Comparison of ENCODE assay signal across 1 cellular context in genomic region chr4:141307241-141307689, GRCh38.
A peak's percentile ranks its signal among the peaks of the same experiment; 100 is the strongest.
TF ChIP-seq lines count a peak whose summit lies in the region.

No MANE protein-coding gene starts in this region.

TF ChIP-seq in GM12878, 131 proteins besides CTCF, POLR2A, EP300 and RAD21 (continued from another document and continues in another):
- TF ChIP-seq RELB (IDR thresholded peaks at IDR 0.05; ENCODE audit: low read depth) (peak; percentile 88), DPF2 (IDR thresholded peaks at IDR 0.05) (peak; percentile 95), NRF1 (conservative IDR thresholded peaks at IDR 0.05; ENCODE audit: low read depth, low read length) (no peak; the same call in 1 of the 2 replicates), KLF5 (IDR thresholded peaks at IDR 0.05; ENCODE audit: partially characterized antibody) (no peak), NR2C1 (IDR thresholded peaks at IDR 0.05) (no peak), IRF3 (IDR thresholded peaks at IDR 0.05) (no peak), WRNIP1 (IDR thresholded peaks at IDR 0.05; ENCODE audit: borderline replicate concordance, low read depth, low read length) (peak; percentile 88; the same call in 1 of the 2 replicates), EZH2 (IDR thresholded peaks at IDR 0.05; ENCODE audit: borderline replicate concordance, control insufficient read depth, low read depth, low read length) (no peak), PAX8 (IDR thresholded peaks at IDR 0.05) (no peak), SMARCA5 (IDR thresholded peaks at IDR 0.05) (peak; percentile 44; the same call in 1 of the 2 replicates), ELK1 (IDR thresholded peaks at IDR 0.05; ENCODE audit: low read depth, low read length) (no peak), EED (IDR thresholded peaks at IDR 0.05; ENCODE audit: low read depth) (peak; percentile 87), FOXK2 (IDR thresholded peaks at IDR 0.05) (no peak), MYB (IDR thresholded peaks at IDR 0.05; ENCODE audit: borderline replicate concordance, low read depth, low read length) (0 out of 2 replicates have a peak, but pooled peaks have one; percentile 49), ZNF622 (IDR thresholded peaks at IDR 0.05) (no peak), SRF (IDR thresholded peaks at IDR 0.05; ENCODE audit: low read depth in 2 of 2, low read length in 2 of 2) (no peak), SP1 (IDR thresholded peaks at IDR 0.05; ENCODE audit: low read depth, low read length) (peak; percentile 35), BRCA1 (IDR thresholded peaks at IDR 0.05; ENCODE audit: low read depth, low read length) (no peak), HDAC6 (IDR thresholded peaks at IDR 0.05; ENCODE audit: unreplicated experiment) (no peak), NBN (IDR thresholded peaks at IDR 0.05) (peak; percentile 79), E4F1 (IDR thresholded peaks at IDR 0.05; ENCODE audit: borderline replicate concordance, partially characterized antibody) (no peak), POU2F2 (IDR thresholded peaks at IDR 0.05; ENCODE audit: borderline replicate concordance, low read depth, low read length) (peak; percentile 86; the same call in 2 of the 3 replicates), CEBPZ (IDR thresholded peaks at IDR 0.05; ENCODE audit: low read depth, low read length) (no peak), IKZF2 (IDR thresholded peaks at IDR 0.05) (peak; percentile 89), PAX5 (IDR thresholded peaks at IDR 0.05; ENCODE audit: borderline replicate concordance, low read depth, low read length) (peak; percentile 100), BMI1 (IDR thresholded peaks at IDR 0.05; ENCODE audit: borderline replicate concordance) (no peak; the same call in 1 of the 2 replicates), NR2F1 (conservative IDR thresholded peaks at IDR 0.05) (peak; percentile 92), ESRRA (IDR thresholded peaks at IDR 0.05; ENCODE audit: low read length) (no peak), TAF1 (IDR thresholded peaks at IDR 0.05; ENCODE audit: borderline replicate concordance, low read depth, low read length) (0 out of 2 replicates have a peak, but pooled peaks have one; percentile 17), ETV6 (conservative IDR thresholded peaks at IDR 0.05 in 1 of 2, IDR thresholded peaks at IDR 0.05 in 1 of 2; ENCODE audit: borderline replicate concordance in 1 of 2, low read depth in 1 of 2) (peak in 1 of 2 experiments; percentile 23; a peak in 1 of 4 replicates), MAX (IDR thresholded peaks at IDR 0.05; ENCODE audit: low read depth, low read length) (no peak), HSF1 (IDR thresholded peaks at IDR 0.05; ENCODE audit: low read depth, low read length) (no peak), TCF3 (IDR thresholded peaks at IDR 0.05; ENCODE audit: borderline replicate concordance, insufficient read depth, low read depth, low read length) (no peak), SREBF1 (IDR thresholded peaks at IDR 0.05; ENCODE audit: low read length) (no peak), GATAD2B (conservative IDR thresholded peaks at IDR 0.05; ENCODE audit: low read depth) (peak; percentile 59), MXI1 (IDR thresholded peaks at IDR 0.05; ENCODE audit: low read depth, low read length) (peak; percentile 40; the same call in 1 of the 2 replicates), BHLHE40 (IDR thresholded peaks at IDR 0.05; ENCODE audit: borderline replicate concordance in 1 of 2, low read depth in 2 of 2, low read length in 1 of 2) (peak; percentile 82 to 86), MTA3 (IDR thresholded peaks at IDR 0.05; ENCODE audit: borderline replicate concordance, low read length) (no peak), BACH1 (IDR thresholded peaks at IDR 0.05; ENCODE audit: borderline replicate concordance) (peak; percentile 83; the same call in 1 of the 2 replicates), RAD51 (IDR thresholded peaks at IDR 0.05) (no peak), JUNB (IDR thresholded peaks at IDR 0.05) (0 out of 2 replicates have a peak, but pooled peaks have one; percentile 9), TARDBP (IDR thresholded peaks at IDR 0.05; ENCODE audit: borderline replicate concordance) (no peak; the same call in 1 of the 2 replicates), ZNF217 (IDR thresholded peaks at IDR 0.05) (peak; percentile 83), CREM (IDR thresholded peaks at IDR 0.05; ENCODE audit: low read depth) (peak; percentile 53; the same call in 1 of the 2 replicates), ZNF207 (IDR thresholded peaks at IDR 0.05; ENCODE audit: borderline replicate concordance) (no peak), ZBED1 (IDR thresholded peaks at IDR 0.05; ENCODE audit: borderline replicate concordance) (no peak), CHD1 (IDR thresholded peaks at IDR 0.05; ENCODE audit: low read depth, low read length) (no peak), ZZZ3 (IDR thresholded peaks at IDR 0.05; ENCODE audit: control insufficient read depth, insufficient read length, low read depth) (no peak), PBX3 (IDR thresholded peaks at IDR 0.05; ENCODE audit: insufficient replicate concordance, low read depth, low read length) (peak; percentile 87), IRF4 (IDR thresholded peaks at IDR 0.05; ENCODE audit: low read depth, low read length) (peak; percentile 75; the same call in 1 of the 2 replicates), STAT1 (conservative IDR thresholded peaks at IDR 0.05) (no peak), TCF7 (IDR thresholded peaks at IDR 0.05; ENCODE audit: borderline replicate concordance) (no peak), SMAD1 (IDR thresholded peaks at IDR 0.05; ENCODE audit: low read depth, partially characterized antibody) (no peak), MEF2A (IDR thresholded peaks at IDR 0.05; ENCODE audit: insufficient read depth, low read depth, low read length) (peak; percentile 70), BCL11A (IDR thresholded peaks at IDR 0.05; ENCODE audit: low read depth, low read length) (peak; percentile 85)
